Comparison of ENCODE assay signal across 1 cellular context in the genomic region with DNA sequence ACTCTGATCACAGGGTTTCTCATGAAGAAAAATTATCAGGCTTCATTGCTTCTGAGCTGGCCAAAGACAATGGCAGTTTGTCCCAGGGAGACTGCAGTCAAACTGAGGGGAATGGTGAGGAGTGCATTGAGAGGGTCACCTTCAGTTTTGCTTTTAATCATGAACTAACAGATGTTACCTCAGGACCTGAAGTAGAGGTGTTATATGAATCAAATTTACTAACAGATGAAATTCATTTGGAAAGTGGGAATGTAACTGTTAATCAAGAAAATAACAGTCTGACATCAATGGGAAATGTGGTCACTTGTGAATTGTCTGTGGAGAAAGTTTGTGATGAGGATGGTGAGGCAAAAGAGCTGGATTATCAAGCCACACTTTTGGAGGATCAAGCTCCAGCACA.
TF ChIP-seq lines count a peak whose summit lies in the region.

No MANE protein-coding gene starts in this region.

TF ChIP-seq in K562, 482 proteins besides CTCF, POLR2A, EP300 and RAD21 (continued from another document):
- TF ChIP-seq CBX3 (IDR thresholded peaks at IDR 0.05; ENCODE audit: borderline replicate concordance in 1 of 2, low read length in 2 of 2) (no peak), PHTF2 (CRISPR knock-in tag; IDR thresholded peaks at IDR 0.05) (no peak), SMARCA4 (IDR thresholded peaks at IDR 0.05) (no peak)
- TF ChIP-seq, protein P1, sequence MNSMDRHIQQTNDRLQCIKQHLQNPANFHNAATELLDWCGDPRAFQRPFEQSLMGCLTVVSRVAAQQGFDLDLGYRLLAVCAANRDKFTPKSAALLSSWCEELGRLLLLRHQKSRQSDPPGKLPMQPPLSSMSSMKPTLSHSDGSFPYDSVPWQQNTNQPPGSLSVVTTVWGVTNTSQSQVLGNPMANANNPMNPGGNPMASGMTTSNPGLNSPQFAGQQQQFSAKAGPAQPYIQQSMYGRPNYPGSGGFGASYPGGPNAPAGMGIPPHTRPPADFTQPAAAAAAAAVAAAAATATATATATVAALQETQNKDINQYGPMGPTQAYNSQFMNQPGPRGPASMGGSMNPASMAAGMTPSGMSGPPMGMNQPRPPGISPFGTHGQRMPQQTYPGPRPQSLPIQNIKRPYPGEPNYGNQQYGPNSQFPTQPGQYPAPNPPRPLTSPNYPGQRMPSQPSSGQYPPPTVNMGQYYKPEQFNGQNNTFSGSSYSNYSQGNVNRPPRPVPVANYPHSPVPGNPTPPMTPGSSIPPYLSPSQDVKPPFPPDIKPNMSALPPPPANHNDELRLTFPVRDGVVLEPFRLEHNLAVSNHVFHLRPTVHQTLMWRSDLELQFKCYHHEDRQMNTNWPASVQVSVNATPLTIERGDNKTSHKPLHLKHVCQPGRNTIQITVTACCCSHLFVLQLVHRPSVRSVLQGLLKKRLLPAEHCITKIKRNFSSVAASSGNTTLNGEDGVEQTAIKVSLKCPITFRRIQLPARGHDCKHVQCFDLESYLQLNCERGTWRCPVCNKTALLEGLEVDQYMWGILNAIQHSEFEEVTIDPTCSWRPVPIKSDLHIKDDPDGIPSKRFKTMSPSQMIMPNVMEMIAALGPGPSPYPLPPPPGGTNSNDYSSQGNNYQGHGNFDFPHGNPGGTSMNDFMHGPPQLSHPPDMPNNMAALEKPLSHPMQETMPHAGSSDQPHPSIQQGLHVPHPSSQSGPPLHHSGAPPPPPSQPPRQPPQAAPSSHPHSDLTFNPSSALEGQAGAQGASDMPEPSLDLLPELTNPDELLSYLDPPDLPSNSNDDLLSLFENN (IDR thresholded peaks at IDR 0.05; ENCODE audit: low read depth in 2 of 2, low read length in 2 of 2): no peak
